Comparison of ENCODE assay signal across 8 cellular contexts in the genomic region with DNA sequence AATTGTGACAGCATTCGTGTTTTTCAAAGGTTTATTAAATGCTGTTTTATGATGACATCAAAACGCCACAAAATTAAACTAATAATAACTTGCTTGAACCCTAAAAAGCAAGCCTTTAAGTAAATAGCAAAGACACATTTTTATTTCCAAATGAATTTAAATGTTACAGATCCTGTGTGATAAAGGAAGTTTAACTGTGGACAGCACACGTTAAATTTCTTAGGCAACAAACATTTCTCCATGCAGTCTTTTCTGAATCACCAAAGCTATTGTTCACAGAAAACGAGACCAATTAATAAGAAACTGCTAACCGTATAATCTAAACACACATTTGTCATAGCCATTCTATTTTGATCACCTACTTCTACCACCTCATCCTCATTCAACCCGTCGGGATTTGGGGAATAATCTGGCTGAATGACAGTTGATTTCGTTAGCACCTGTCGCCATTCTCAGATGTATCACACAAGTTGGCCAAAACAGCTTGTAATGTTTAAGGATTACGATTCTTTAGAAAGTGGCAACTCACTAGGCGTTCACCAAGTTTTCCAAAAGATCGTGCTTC. TPM values are rescaled to one million over a fixed set of nuclear protein-coding genes. Genes with fewer than 3 reads are reported as not detected.
DNase-seq lines count a peak whose midpoint lies in the region; ATAC-seq and TF ChIP-seq lines count a peak whose summit lies in the region.

No MANE protein-coding gene starts in this region.

- H3K36me3 ChIP-seq in CD8-positive, alpha-beta T cell (ENCODE audit: insufficient read depth, low read length): no peaks in the 10 kb centered on the region
- no peaks in the 10 kb centered on the region for H3K36me3 ChIP-seq in brain microvascular endothelial cell (replicated peaks)
- H3K36me3 ChIP-seq in mesodermal cell (ENCODE audit: control insufficient read depth, insufficient read depth, low read length): no peaks in the 10 kb centered on the region

- in situ Hi-C loops in brain microvascular endothelial cell (cut with HindIII; ENCODE audit: low pct_ligation_motif_present, low sequenced_read_pairs): no loop called here

- no peak for TF ChIP-seq CTCF in CD8-positive, alpha-beta T cell (IDR thresholded peaks at IDR 0.05)
- no peak for TF ChIP-seq CTCF in brain microvascular endothelial cell (IDR thresholded peaks at IDR 0.05; ENCODE audit: low read depth, low read length, missing control alignments)

- H3K4me3 Mint-ChIP-seq in CD8-positive, alpha-beta T cell: peak overlapping the region; percentile 95

- no peaks in the 10 kb centered on the region for H3K27me3 ChIP-seq in CD8-positive, alpha-beta T cell (ENCODE audit: insufficient read depth, low read length)
- no peaks in the 10 kb centered on the region for H3K27me3 ChIP-seq in brain microvascular endothelial cell (replicated peaks)

- peak overlapping the region; percentile 92 for H3K27ac Mint-ChIP-seq in CD8-positive, alpha-beta T cell

- no peak for DNase-seq in CD8-positive, alpha-beta T cell
- no peak for DNase-seq in Jurkat, Clone E6-1 (ENCODE audit: low read depth, low spot score)
- DNase-seq in brain microvascular endothelial cell (no peak), GOT3 (lab: John Stamatoyannopoulos, UW) (no peak), NCI-H2227 (lab: John Stamatoyannopoulos, UW; ENCODE audit: unreplicated experiment) (no peak)

- H3K9me3 ChIP-seq in CD8-positive, alpha-beta T cell (ENCODE audit: low read length): no peaks in the 10 kb centered on the region
- no peaks in the 10 kb centered on the region for H3K9me3 ChIP-seq in mesodermal cell (ENCODE audit: control insufficient read depth, low read length)

- 2 to 13% methylated on average over 5 to 7 of the region's 12 CpGs for WGBS in mesodermal cell (ENCODE audit: insufficient coverage in 2 of 2), 2 experiments

- H3K4me3 ChIP-seq in CD8-positive, alpha-beta T cell (ENCODE audit: low read depth, low read length): peak overlapping the region; percentile 54
- peak overlapping the region; percentile 79 for H3K4me3 ChIP-seq in Jurkat, Clone E6-1 (ENCODE audit: low read length)
- H3K4me3 ChIP-seq in brain microvascular endothelial cell (ENCODE audit: low read depth, low read length) (peak overlapping the region; percentile 74), mesodermal cell (ENCODE audit: extremely low read depth, insufficient read depth, low read length, poor library complexity, severe bottlenecking) (peak overlapping the region; percentile 83)

- no peak for ATAC-seq in CD8-positive, alpha-beta T cell
- ATAC-seq in HG02884 (IDR thresholded peaks at IDR 0.05; ENCODE audit: unreplicated experiment): no peak
- no peak for ATAC-seq in GM21360 (IDR thresholded peaks at IDR 0.05; ENCODE audit: unreplicated experiment)

- H3K4me1 Mint-ChIP-seq in CD8-positive, alpha-beta T cell (ENCODE audit: low read depth): peaks cover 24% of the 10 kb centered on the region

- H3K4me1 ChIP-seq in CD8-positive, alpha-beta T cell (ENCODE audit: insufficient read depth, low read length): peaks cover 8% of the 10 kb centered on the region
- H3K4me1 ChIP-seq in mesodermal cell (ENCODE audit: control insufficient read depth, insufficient read depth, low read length, poor library complexity, severe bottlenecking): no peaks in the 10 kb centered on the region

- POLR2A ChIA-PET in CD8-positive, alpha-beta T cell (lab: Charles Lee): interaction anchor here (0.6 to 3.4 kb wide), 8 partner anchors 10 to 669 kb away, joined by 3 to 17 read pairs (median 5); no protein-coding TSS in a partner anchor

- H3K9me3 Mint-ChIP-seq in CD8-positive, alpha-beta T cell: no peaks in the 10 kb centered on the region

- CTCF ChIA-PET in CD8-positive, alpha-beta T cell (lab: Charles Lee): interaction anchor here (1.1 to 1.9 kb wide), 3 partner anchors 27 to 109 kb away, joined by 3 to 9 read pairs (median 9); no protein-coding TSS in a partner anchor

- peaks cover 6% of the 10 kb centered on the region for H3K36me3 Mint-ChIP-seq in CD8-positive, alpha-beta T cell

- H3K27me3 Mint-ChIP-seq in CD8-positive, alpha-beta T cell (ENCODE audit: low read depth): no peaks in the 10 kb centered on the region

- peak overlapping the region; percentile 47 for H3K27ac ChIP-seq in CD8-positive, alpha-beta T cell (ENCODE audit: low read depth, low read length)
- no peak overlapping the region for H3K27ac ChIP-seq in brain microvascular endothelial cell
- peak overlapping the region; percentile 36 for H3K27ac ChIP-seq in mesodermal cell (ENCODE audit: low read depth, low read length, severe bottlenecking)

- intact Hi-C loops in CD8-positive, alpha-beta T cell (cut with DNase I, micrococcal nuclease): loop anchor here (1.0 to 10.0 kb wide), 6 partner anchors 26 to 540 kb away; partner anchors contain the start of genes CUL1 (in 1 of the 2), ZNF425 (in 1 of the 2) and ZNF786 (in 1 of the 2)

RNA-seq across cellular contexts. Expression of gene EZH2, which starts 1.3 kb away (rescaled TPM):
- 10 to 100 TPM; 25.4 to 32.7 TPM for total RNA-seq in CD8-positive, alpha-beta T cell
- polyA plus RNA-seq in Jurkat, Clone E6-1 (2012; ENCODE audit: insufficient read depth, insufficient read length): 111 TPM
- 36.9 TPM for polyA plus RNA-seq in mesodermal cell (2013, experiment 1 of 2)
- polyA plus RNA-seq in mesodermal cell (2013, experiment 2 of 2): 40.4 TPM
